ENCODE assay signal across 16 cellular contexts in the genomic region with DNA sequence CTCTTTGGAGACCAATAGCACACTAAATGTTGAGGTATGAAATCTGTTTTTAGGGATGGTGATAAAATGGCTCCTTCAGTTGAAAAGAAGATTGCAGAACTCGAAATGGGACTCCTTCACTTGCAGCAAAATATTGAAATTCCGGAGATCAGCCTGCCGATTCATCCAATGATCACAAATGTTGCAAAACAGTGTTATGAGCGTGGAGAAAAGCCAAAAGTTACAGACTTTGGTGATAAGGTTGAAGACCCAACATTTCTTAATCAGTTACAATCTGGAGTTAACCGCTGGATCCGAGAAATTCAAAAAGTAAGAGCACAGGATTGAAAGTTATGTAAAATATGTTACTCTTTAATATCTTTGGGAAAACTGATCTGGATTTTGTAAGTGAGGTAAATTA. TPM values are rescaled to one million over a fixed set of nuclear protein-coding genes. Genes with fewer than 3 reads are reported as not detected.
DNase-seq lines count a peak whose midpoint lies in the region; ATAC-seq and TF ChIP-seq lines count a peak whose summit lies in the region.
"Had no signal": no experiment of that assay in that cellular context is flagged by ENCODE, and none has a peak within 500 bp of the region (broad histone marks: within the 10 kb centered on the region; RNA-seq: fewer than 3 reads in every experiment).

No MANE protein-coding gene starts in this region.

- H3K36me3 ChIP-seq in A673 (ENCODE audit: insufficient read depth, low read length, poor library complexity, severe bottlenecking): peaks cover 91% of the 10 kb centered on the region
- peaks cover 44% of the 10 kb centered on the region for H3K36me3 ChIP-seq in IMR-90 (ENCODE audit: control insufficient read depth, insufficient read depth, low read length)
- peaks cover 32% of the 10 kb centered on the region for H3K36me3 ChIP-seq in rectal smooth muscle tissue (ENCODE audit: control insufficient read depth, insufficient read depth, low read length)

- POLR2A ChIA-PET in A673 (lab: Charles Lee; ENCODE audit: low non-redundant PET) (no interaction called here), IMR-90 (lab: Charles Lee; ENCODE audit: unreplicated experiment) (no interaction called here)
- POLR2A ChIA-PET in activated CD8-positive, alpha-beta T cell treated with anti-CD3 and anti-CD28 coated beads, Interleukin-2, amount 10 ng/mL, durations not matched to agents 7 days and 5 days (lab: Charles Lee): no interaction called here

- H2AFZ ChIP-seq in IMR-90 (replicated peaks; ENCODE audit: low read length, poor library complexity): no peak overlapping the region
- H2AFZ ChIP-seq: GM23338 had no signal

- no peak overlapping the region for H3K14ac ChIP-seq in IMR-90 (replicated peaks; ENCODE audit: low read depth, low read length)

- H3K4me3 ChIP-seq in A673 (ENCODE audit: low read depth, low read length, poor library complexity, severe bottlenecking) (no peak overlapping the region), IMR-90 (ENCODE audit: insufficient read depth, low read depth, low read length) (no peak overlapping the region), choroid plexus epithelial cell (ENCODE audit: low read depth, low read length) (no peak overlapping the region), rectal smooth muscle tissue (ENCODE audit: low read length) (no peak overlapping the region)
- H3K4me3 ChIP-seq: GM23338, tibial nerve had no signal

- WGBS in IMR-90 (ENCODE audit: extremely low coverage in 2 of 2, insufficient read length in 1 of 2), 2 experiments: no CpG with 5 or more reads among the region's 6 CpGs

- CTCF ChIA-PET in A673 (lab: Charles Lee): no interaction called here
- CTCF ChIA-PET in IMR-90 (lab: Yijun Ruan, JAX): no interaction called here
- CTCF ChIA-PET in activated CD8-positive, alpha-beta T cell treated with anti-CD3 and anti-CD28 coated beads, Interleukin-2, amount 10 ng/mL, durations not matched to agents 7 days and 5 days (lab: Charles Lee): interaction anchor here (1.4 kb wide), 1 partner anchor 14 kb away, joined by 4 read pairs; no protein-coding TSS in a partner anchor

- H3K9me3 Mint-ChIP-seq in activated CD8-positive, alpha-beta T cell treated with anti-CD3 and anti-CD28 coated beads, Interleukin-2, amount 10 ng/mL, durations not matched to agents 7 days and 5 days (ENCODE audit: insufficient read depth): no peaks in the 10 kb centered on the region
- H3K9me3 Mint-ChIP-seq: GM23338; naive thymus-derived CD4-positive, alpha-beta T cell had no signal

- H2AK9ac ChIP-seq in IMR-90 (replicated peaks; ENCODE audit: low read depth, low read length, poor library complexity): no peak overlapping the region

- intact Hi-C loops in A673 (cut with micrococcal nuclease; ENCODE audit: unreplicated experiment) (loop anchor here (5.0 kb wide), 1 partner anchor 38 kb away; no protein-coding TSS in a partner anchor), IMR-90 (cut with micrococcal nuclease) (loop anchor here (1.0 to 5.0 kb wide), 2 partner anchors 15 to 48 kb away; a partner anchor contains a TSS)

- TF ChIP-seq CTCF in A673 (conservative IDR thresholded peaks at IDR 0.05; ENCODE audit: low read depth, low read length): no peak
- TF ChIP-seq CTCF in IMR-90 (conservative IDR thresholded peaks at IDR 0.05; ENCODE audit: low read depth, low read length): no peak
- no peak for TF ChIP-seq CTCF in choroid plexus epithelial cell (conservative IDR thresholded peaks at IDR 0.05; ENCODE audit: low read depth, low read length)

- H2BK5ac ChIP-seq in IMR-90 (ENCODE audit: low read depth, low read length, poor library complexity, severe bottlenecking): peak overlapping the region; percentile 41

- peaks cover 38% of the 10 kb centered on the region for H4K20me1 ChIP-seq in IMR-90 (ENCODE audit: insufficient read depth, low read length)

- H3K27me3 ChIP-seq in A673 (replicated peaks; ENCODE audit: insufficient read depth, low read depth, low read length, poor library complexity) (no peaks in the 10 kb centered on the region), IMR-90 (ENCODE audit: control insufficient read depth, insufficient read depth, low read length) (no peaks in the 10 kb centered on the region), rectal smooth muscle tissue (ENCODE audit: control insufficient read depth, insufficient read depth, low read length) (no peaks in the 10 kb centered on the region)
- H3K27me3 ChIP-seq: tibial nerve had no signal

- no peak overlapping the region for H3K23ac ChIP-seq in IMR-90 (ENCODE audit: low read depth, low read length)

- in situ Hi-C loops in IMR-90 (cut with MboI; ENCODE audit: low sequenced_read_pairs): no loop called here

- TSS peak; percentile 27 for BruUV-seq in A673 (replicated peaks; lab: Mats Ljungman, UMichigan)
- TSS peak; percentile 77 for BruUV-seq in IMR-90 (replicated peaks; lab: Mats Ljungman, UMichigan)

- peaks cover 24 to 55% of the 10 kb centered on the region in 2 experiments for H3K79me1 ChIP-seq in IMR-90 (ENCODE audit: low read depth in 1 of 2, low read length in 2 of 2)

- ATAC-seq in IMR-90 (ENCODE audit: low read depth) (no peak), GM21515 (IDR thresholded peaks at IDR 0.05; ENCODE audit: unreplicated experiment) (no peak), HG02763 (IDR thresholded peaks at IDR 0.05; ENCODE audit: unreplicated experiment) (no peak)
- ATAC-seq in activated CD8-positive, alpha-beta T cell treated with anti-CD3 and anti-CD28 coated beads, Interleukin-2, amount 10 ng/mL, durations not matched to agents 7 days and 5 days: no peak
- ATAC-seq: GM23338; naive thymus-derived CD4-positive, alpha-beta T cell; T-helper 17 cell had no signal

- no peak overlapping the region for H3K27ac Mint-ChIP-seq in activated CD8-positive, alpha-beta T cell treated with anti-CD3 and anti-CD28 coated beads, Interleukin-2, amount 10 ng/mL, durations not matched to agents 7 days and 5 days
- H3K27ac Mint-ChIP-seq: GM23338, T-helper 17 cell had no signal

- peaks cover 10% of the 10 kb centered on the region for H3K9me1 ChIP-seq in IMR-90 (ENCODE audit: insufficient read depth, low read length)

- no peaks in the 10 kb centered on the region for H3K9me3 ChIP-seq in A673 (ENCODE audit: low read depth, low read length, poor library complexity, severe bottlenecking)
- H3K9me3 ChIP-seq in IMR-90 (ENCODE audit: control insufficient read depth, insufficient read depth, low read length): no peaks in the 10 kb centered on the region
- H3K9me3 ChIP-seq: tibial nerve had no signal

- no peak for TF ChIP-seq POLR2A in IMR-90 (IDR thresholded peaks at IDR 0.05; ENCODE audit: low read depth, low read length)

- no peak for TF ChIP-seq RAD21 in IMR-90 (IDR thresholded peaks at IDR 0.05; ENCODE audit: low read length)

- no peak overlapping the region; the same call in 2 of the 3 replicates for H2BK15ac ChIP-seq in IMR-90 (ENCODE audit: low read depth, low read length)

- no peak overlapping the region; a peak in 1 of 4 replicates for H4K8ac ChIP-seq in IMR-90 (ENCODE audit: low read depth in 2 of 2, low read length in 2 of 2)

- dilution Hi-C loops in IMR-90 (cut with HindIII; ENCODE audit: low sequenced_read_pairs, unreplicated experiment): no loop called here

- H3K56ac ChIP-seq in IMR-90 (ENCODE audit: extremely low read depth, insufficient read depth, low read length): no peak overlapping the region

- no peaks in the 10 kb centered on the region for H3K4me1 Mint-ChIP-seq in activated CD8-positive, alpha-beta T cell treated with anti-CD3 and anti-CD28 coated beads, Interleukin-2, amount 10 ng/mL, durations not matched to agents 7 days and 5 days (ENCODE audit: low read depth)
- H3K4me1 Mint-ChIP-seq: GM23338 had no signal

- H3K4me2 ChIP-seq in IMR-90 (ENCODE audit: low read depth, low read length): no peak overlapping the region
- H3K4me2 ChIP-seq: GM23338 had no signal

- DNase-seq in A673 (ENCODE audit: low spot score) (no peak), IMR-90 (no peak), choroid plexus epithelial cell (ENCODE audit: low read depth) (peak; percentile 63), NCI-H1105 (lab: John Stamatoyannopoulos, UW) (no peak)
- no peak for DNase-seq in activated CD8-positive, alpha-beta T cell treated with anti-CD3 and anti-CD28 coated beads, Interleukin-2, amount 10 ng/mL, durations not matched to agents 7 days and 5 days
- DNase-seq: MM.1S; naive thymus-derived CD4-positive, alpha-beta T cell; NCI-H2107; NCI-H69; T-helper 17 cell had no signal

- H2AK5ac ChIP-seq in IMR-90 (ENCODE audit: low read depth, low read length): peak overlapping the region; percentile 37; the same call in 1 of the 2 replicates

- H3K18ac ChIP-seq in IMR-90 (ENCODE audit: low read depth, low read length): no peak overlapping the region

- no peak overlapping the region for H4K5ac ChIP-seq in IMR-90 (ENCODE audit: low read depth, low read length)

- H2BK120ac ChIP-seq in IMR-90 (ENCODE audit: low read depth, low read length): no peak overlapping the region

- peaks cover 50% of the 10 kb centered on the region for H3K36me3 Mint-ChIP-seq in activated CD8-positive, alpha-beta T cell treated with anti-CD3 and anti-CD28 coated beads, Interleukin-2, amount 10 ng/mL, durations not matched to agents 7 days and 5 days (ENCODE audit: low read depth)

- H3K4ac ChIP-seq in IMR-90 (ENCODE audit: low read depth, low read length): peak overlapping the region; percentile 76; the same call in 1 of the 2 replicates

- H3K4me3 Mint-ChIP-seq in activated CD8-positive, alpha-beta T cell treated with anti-CD3 and anti-CD28 coated beads, Interleukin-2, amount 10 ng/mL, durations not matched to agents 7 days and 5 days: no peak overlapping the region
- H3K4me3 Mint-ChIP-seq: GM23338; naive thymus-derived CD4-positive, alpha-beta T cell; T-helper 17 cell had no signal

- no peak overlapping the region for H2BK20ac ChIP-seq in IMR-90 (ENCODE audit: low read depth, low read length)

- peak overlapping the region; percentile 46; the same call in 1 of the 2 replicates for H4K91ac ChIP-seq in IMR-90 (ENCODE audit: insufficient read depth, low read depth, low read length)

- H3K9ac ChIP-seq in IMR-90 (ENCODE audit: low read depth, low read length) (no peak overlapping the region), rectal smooth muscle tissue (ENCODE audit: low read length) (no peak overlapping the region)

- H3K4me1 ChIP-seq in A673 (ENCODE audit: insufficient read depth, low read length, poor library complexity, severe bottlenecking) (no peaks in the 10 kb centered on the region), IMR-90 (ENCODE audit: control insufficient read depth, insufficient read depth, low read length) (peaks cover 10% of the 10 kb centered on the region), rectal smooth muscle tissue (ENCODE audit: control insufficient read depth, insufficient read depth, low read length) (peaks cover 14% of the 10 kb centered on the region)

- H3K27me3 Mint-ChIP-seq in activated CD8-positive, alpha-beta T cell treated with anti-CD3 and anti-CD28 coated beads, Interleukin-2, amount 10 ng/mL, durations not matched to agents 7 days and 5 days (ENCODE audit: low read depth): no peaks in the 10 kb centered on the region
- H3K27me3 Mint-ChIP-seq: naive thymus-derived CD4-positive, alpha-beta T cell; T-helper 17 cell had no signal

- peak overlapping the region; percentile 20 for H3K27ac ChIP-seq in A673 (ENCODE audit: low read depth, low read length, poor library complexity, severe bottlenecking)
- peak overlapping the region; percentile 81; the same call in 1 of the 2 replicates for H3K27ac ChIP-seq in IMR-90 (ENCODE audit: insufficient read depth, low read length)
- peak overlapping the region; percentile 80 for H3K27ac ChIP-seq in rectal smooth muscle tissue (ENCODE audit: low read depth, low read length)
- H3K27ac ChIP-seq: RWPE1 had no signal

RNA-seq across cellular contexts. Expression of a gene that starts 15.3 kb away (rescaled TPM):
- total RNA-seq in A673 (2021): 794 and 833 TPM in 2 replicates
- total RNA-seq in IMR-90 (2012; rRNA removed): 612 and 670 TPM in 2 replicates
- polyA plus RNA-seq in IMR-90 (2012; rRNA removed): 221 and 240 TPM in 2 replicates
- polyA plus RNA-seq in IMR-90 (2012; cell fraction: cytosol; rRNA removed): 167 and 240 TPM in 2 replicates
- 278 and 585 TPM in 2 replicates for polyA plus RNA-seq in IMR-90 (2012; cell fraction: nucleus; rRNA removed; ENCODE audit: low replicate concordance)
- 100 to 1,000 TPM; 271 to 274 TPM for total RNA-seq in activated CD8-positive, alpha-beta T cell treated with anti-CD3 and anti-CD28 coated beads, Interleukin-2, amount 10 ng/mL, durations not matched to agents 7 days and 5 days

Comparison
In these comparisons a context has a peak if more than half of its experiments do, and no peak if none do; other contexts are left out.
1. H3K27ac ChIP-seq: peak in every context shown above with its lines; median percentile 81 in IMR-90; 80 in rectal smooth muscle tissue; 20 in A673.